ENCODE assay signal across 9 cellular contexts in genomic region chr15:71691700-71692417, GRCh38.
DNase-seq lines count a peak whose midpoint lies in the region; ATAC-seq and TF ChIP-seq lines count a peak whose summit lies in the region.
"Had no signal": no experiment of that assay in that cellular context is flagged by ENCODE, and none has a peak within 500 bp of the region (broad histone marks: within the 10 kb centered on the region; RNA-seq: fewer than 3 reads in every experiment).

No MANE protein-coding gene starts in this region.

- no peak overlapping the region for H2AFZ ChIP-seq in GM23248

- peak overlapping the region; percentile 64 for H3K27ac ChIP-seq in GM23248
- H3K27ac ChIP-seq in left ventricle myocardium inferior (replicated peaks) = peak overlapping the region; percentile 89
- peak overlapping the region; percentile 23 for H3K27ac ChIP-seq in skeletal muscle tissue (ENCODE audit: low read depth, low read length)

- H3K4me2 ChIP-seq in GM23248 (ENCODE audit: unreplicated experiment) = peak overlapping the region; percentile 75

- in situ Hi-C loops in GM23248 (cut with MboI) = no loop called here

- TF ChIP-seq CTCF in left ventricle myocardium inferior (IDR thresholded peaks at IDR 0.05; ENCODE audit: borderline replicate concordance) (no peak), BE2C (IDR thresholded peaks at IDR 0.05; ENCODE audit: low read depth, low read length) (no peak)

- H3K27me3 ChIP-seq in GM23248 (replicated peaks; ENCODE audit: insufficient read depth) (no peaks in the 10 kb centered on the region), left ventricle myocardium inferior (ENCODE audit: low read depth) (no peaks in the 10 kb centered on the region), skeletal muscle tissue (ENCODE audit: control insufficient read depth in 3 of 3, insufficient read depth in 3 of 3, low read length in 3 of 3) (no peaks in the 10 kb centered on the region), BE2C (peaks cover 9% of the 10 kb centered on the region)

- H3K4me1 ChIP-seq in GM23248 (ENCODE audit: insufficient read depth) (peaks cover 28% of the 10 kb centered on the region), left ventricle myocardium inferior (peaks cover 45% of the 10 kb centered on the region), skeletal muscle tissue (ENCODE audit: control insufficient read depth in 3 of 3, insufficient read depth in 3 of 3, low read length in 3 of 3) (peaks cover 10 to 14% (median 13%) of the 10 kb centered on the region in 3 donors), BE2C (no peaks in the 10 kb centered on the region)

- no peaks in the 10 kb centered on the region for H4K20me1 ChIP-seq in GM23248 (ENCODE audit: insufficient read depth)

- peak overlapping the region; percentile 43 for H3K9ac ChIP-seq in GM23248
- H3K9ac ChIP-seq in skeletal muscle tissue (ENCODE audit: low read depth in 1 of 3, low read length in 3 of 3) = no peak overlapping the region

- peak overlapping the region; percentile 49 for H3K4me3 ChIP-seq in GM23248
- H3K4me3 ChIP-seq in left ventricle myocardium inferior = peak overlapping the region; percentile 47
- H3K4me3 ChIP-seq in skeletal muscle tissue (ENCODE audit: low read length in 3 of 3) = peak overlapping the region in 1 of 3 donors; percentile 6
- H3K4me3 ChIP-seq in BE2C (ENCODE audit: low read depth, low read length) = no peak overlapping the region

- no peaks in the 10 kb centered on the region for H3K9me2 ChIP-seq in GM23248 (ENCODE audit: insufficient read depth)

- H3F3A ChIP-seq in GM23248 (ENCODE audit: insufficient read depth) = peaks cover 25% of the 10 kb centered on the region

- no peak for ATAC-seq in GM18907 (IDR thresholded peaks at IDR 0.05; ENCODE audit: unreplicated experiment)
- ATAC-seq in GM19463 (IDR thresholded peaks at IDR 0.05; ENCODE audit: unreplicated experiment) = no peak

- H3K36me3 ChIP-seq in GM23248 (ENCODE audit: low read depth) (no peaks in the 10 kb centered on the region), left ventricle myocardium inferior (no peaks in the 10 kb centered on the region), skeletal muscle tissue (ENCODE audit: control insufficient read depth in 3 of 3, insufficient read depth in 3 of 3, low read length in 3 of 3) (no peaks in the 10 kb centered on the region), BE2C (no peaks in the 10 kb centered on the region)

- WGBS in GM23248 (ENCODE audit: low coverage in 1 of 2, low lambda C conversion rate in 2 of 2, missing lambda C conversion rate in 2 of 2), 2 experiments = 3 to 9% methylated on average over 9 of the region's 9 CpGs

- H3K79me2 ChIP-seq in GM23248 (ENCODE audit: insufficient read depth) = no peaks in the 10 kb centered on the region

- H3K9me3 ChIP-seq in GM23248 (ENCODE audit: low read depth) (no peaks in the 10 kb centered on the region), left ventricle myocardium inferior (replicated peaks) (no peaks in the 10 kb centered on the region), skeletal muscle tissue (ENCODE audit: control insufficient read depth in 3 of 3, low read length in 3 of 3) (no peaks in the 10 kb centered on the region), BE2C (no peaks in the 10 kb centered on the region)

- intact Hi-C loops in left ventricle myocardium inferior (cut with micrococcal nuclease) = no loop called here

- DNase-seq in GM23248 = peak; percentile 84
- peak; percentile 80 for DNase-seq in amniotic epithelial cell (ENCODE audit: low read depth)
- no peak for DNase-seq in left ventricle myocardium inferior
- no peak for DNase-seq in activated effector memory CD4-positive, alpha-beta T cell treated with Interleukin-2 at 50 U/mL for 16 hours
- no peak for DNase-seq in BE2C
- DNase-seq: NCI-H1048 had no signal

Comparison
In these comparisons a context has a peak if more than half of its experiments do, and no peak if none do; other contexts are left out.
1. DNase-seq: peak in GM23248 (single experiment) and amniotic epithelial cell (single experiment); none in left ventricle myocardium inferior (single experiment), activated effector memory CD4-positive, alpha-beta T cell treated with Interleukin-2 at 50 U/mL for 16 hours (single experiment) and BE2C (single experiment).
2. H3K27ac ChIP-seq: peak in every context shown above with its lines; median percentile 89 in left ventricle myocardium inferior; 64 in GM23248; 23 in skeletal muscle tissue.